ENCODE assay signal across 8 cellular contexts in the genomic region with DNA sequence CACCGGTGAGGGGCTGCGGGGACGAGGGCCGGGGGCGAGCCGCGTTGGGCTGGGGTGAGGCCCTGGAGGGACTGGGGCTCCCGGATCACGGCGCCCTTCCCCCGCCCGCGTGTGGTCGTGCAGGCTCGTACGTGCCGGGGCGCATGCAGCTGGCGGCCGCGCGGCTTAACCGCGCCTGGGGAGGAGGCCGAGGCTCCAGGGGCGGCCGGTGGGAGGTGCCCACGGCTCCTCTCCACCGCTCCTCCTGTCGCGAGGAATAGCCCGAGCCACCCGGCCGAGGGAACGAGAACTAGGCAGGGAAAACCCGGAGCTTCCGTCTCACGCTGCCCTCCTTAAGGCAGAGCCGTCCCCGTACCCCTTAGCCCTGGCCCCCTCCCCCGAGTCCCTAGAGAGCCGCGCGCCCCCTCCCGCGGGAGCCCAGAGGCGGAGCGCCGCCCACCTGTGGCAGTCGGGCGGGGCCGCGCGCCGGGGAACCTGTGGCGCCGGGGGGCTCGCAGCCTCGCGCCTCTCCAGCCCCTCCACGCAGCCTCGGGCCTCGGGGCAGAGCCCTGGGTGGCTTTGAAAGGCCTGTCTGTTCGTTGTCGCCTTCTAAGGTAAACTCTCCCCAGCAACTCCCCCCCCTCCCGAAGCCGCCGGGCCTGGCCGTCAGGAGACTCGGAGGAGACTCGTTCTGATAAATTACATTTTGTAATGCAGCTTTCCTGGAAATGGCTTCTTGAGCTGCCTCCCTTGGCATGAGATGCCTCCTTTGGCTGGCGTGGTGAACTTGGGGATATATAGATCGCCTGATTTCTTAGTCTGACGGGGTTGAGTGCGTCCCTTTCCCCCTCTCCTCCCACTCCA. TPM values are rescaled to one million over a fixed set of nuclear protein-coding genes. Genes with fewer than 3 reads are reported as not detected.
DNase-seq lines count a peak whose midpoint lies in the region; ATAC-seq and TF ChIP-seq lines count a peak whose summit lies in the region.

No MANE protein-coding gene starts in this region.

- H3F3A ChIP-seq in OCI-LY1 (ENCODE audit: insufficient read depth, low read length): no peaks in the 10 kb centered on the region

- no peaks in the 10 kb centered on the region for H3K9me2 ChIP-seq in OCI-LY1 (ENCODE audit: low read depth, low read length)

- peak overlapping the region in 1 of 2 donors; percentile 44 for H3K27ac Mint-ChIP-seq in activated naive CD4-positive, alpha-beta T cell treated with anti-CD3 and anti-CD28 coated beads, Interleukin-2, amount 50 U/mL, for 72 hours
- peak overlapping the region; percentile 37 for H3K27ac Mint-ChIP-seq in progenitor cell of endocrine pancreas

- H3K4me3 Mint-ChIP-seq in progenitor cell of endocrine pancreas (ENCODE audit: low read depth): peak overlapping the region; percentile 78

- peaks cover 37% of the 10 kb centered on the region for H3K27me3 Mint-ChIP-seq in progenitor cell of endocrine pancreas

- H3K9me3 ChIP-seq in OCI-LY1 (ENCODE audit: low read length) (no peaks in the 10 kb centered on the region), heart right ventricle (no peaks in the 10 kb centered on the region)

- H3K27me3 ChIP-seq in OCI-LY1 (ENCODE audit: insufficient read depth, low read length) (no peaks in the 10 kb centered on the region), heart right ventricle (peaks cover 0 to 25% (median 0%) of the 10 kb centered on the region in 7 donors)

- peak overlapping the region; percentile 64 for H3K4me2 ChIP-seq in OCI-LY1 (ENCODE audit: low read length)

- DNase-seq in activated naive CD4-positive, alpha-beta T cell treated with anti-CD3 and anti-CD28 coated beads, Interleukin-2, amount 50 U/mL, for 72 hours (ENCODE audit: low spot score in 2 of 2): peak in 1 of 2 donors; percentile 74
- DNase-seq in heart right ventricle (peak; percentile 32 to 60), progenitor cell of endocrine pancreas (ENCODE audit: low spot score, unreplicated experiment) (peak; percentile 34), NCI-H1092 treated with DMSO at 0.1 percent for 48 hours (lab: John Stamatoyannopoulos, UW) (no peak)

- H3K9ac ChIP-seq in OCI-LY1 (ENCODE audit: low read length): peak overlapping the region; percentile 14; the same call in 1 of the 2 replicates

- H3K9me3 Mint-ChIP-seq in activated naive CD4-positive, alpha-beta T cell treated with anti-CD3 and anti-CD28 coated beads, Interleukin-2, amount 50 U/mL, for 72 hours: no peaks in the 10 kb centered on the region
- no peaks in the 10 kb centered on the region for H3K9me3 Mint-ChIP-seq in progenitor cell of endocrine pancreas (ENCODE audit: low read depth)

- H3K27ac ChIP-seq in C4-2B: peak overlapping the region; percentile 94
- no peak overlapping the region for H3K27ac ChIP-seq in OCI-LY1 (ENCODE audit: low read depth, low read length, poor library complexity, severe bottlenecking)
- H3K27ac ChIP-seq in heart right ventricle: peak overlapping the region; percentile 55 to 95 (median 88)

- H3K4me3 ChIP-seq in OCI-LY1 (ENCODE audit: low read depth, low read length, poor library complexity, severe bottlenecking): peak overlapping the region; percentile 61
- peak overlapping the region; percentile 77 to 94 (median 86) for H3K4me3 ChIP-seq in heart right ventricle

- WGBS in heart right ventricle, 2 donors: 0 to 1% methylated on average over 41 to 75 of the region's 75 CpGs

- ATAC-seq in GM18868 (IDR thresholded peaks at IDR 0.05; ENCODE audit: unreplicated experiment) (peak; percentile 66), HG03103 (IDR thresholded peaks at IDR 0.05; ENCODE audit: low read depth, unreplicated experiment) (peak; percentile 51), heart right ventricle (peak; percentile 59 to 88 (median 73))
- peak; percentile 53 to 75 for ATAC-seq in activated naive CD4-positive, alpha-beta T cell treated with anti-CD3 and anti-CD28 coated beads, Interleukin-2, amount 50 U/mL, for 72 hours

- intact Hi-C loops in heart right ventricle (cut with DNase I): loop anchor here in 5 of 10 donors (2.0 to 10.0 kb wide), 5 partner anchors 34 to 84 kb away; no protein-coding TSS in a partner anchor

- no peaks in the 10 kb centered on the region for H3K36me3 ChIP-seq in OCI-LY1 (ENCODE audit: insufficient read depth, low read length)
- peaks cover 0 to 4% (median 0%) of the 10 kb centered on the region in 9 donors for H3K36me3 ChIP-seq in heart right ventricle

- TF ChIP-seq CTCF in C4-2B (conservative IDR thresholded peaks at IDR 0.05): no peak
- no peak for TF ChIP-seq CTCF in OCI-LY1 (IDR thresholded peaks at IDR 0.05; ENCODE audit: low read length)
- no peak for TF ChIP-seq CTCF in heart right ventricle (IDR thresholded peaks at IDR 0.05)
- TF ChIP-seq CTCF in progenitor cell of endocrine pancreas (IDR thresholded peaks at IDR 0.05; ENCODE audit: unreplicated experiment): no peak

- H2AFZ ChIP-seq in OCI-LY1 (ENCODE audit: low read length): no peak overlapping the region

- H3K79me2 ChIP-seq in OCI-LY1 (ENCODE audit: insufficient read depth, low read length): no peaks in the 10 kb centered on the region

- H3K4me1 ChIP-seq in OCI-LY1 (ENCODE audit: insufficient read depth, low read length, severe bottlenecking): peaks cover 4% of the 10 kb centered on the region
- peaks cover 0 to 38% (median 18%) of the 10 kb centered on the region in 9 donors for H3K4me1 ChIP-seq in heart right ventricle

- H4K20me1 ChIP-seq in OCI-LY1 (ENCODE audit: insufficient read depth, low read length): no peaks in the 10 kb centered on the region

- H3K4me1 Mint-ChIP-seq in progenitor cell of endocrine pancreas (ENCODE audit: low read depth): peaks cover 23% of the 10 kb centered on the region

- H3K36me3 Mint-ChIP-seq in activated naive CD4-positive, alpha-beta T cell treated with anti-CD3 and anti-CD28 coated beads, Interleukin-2, amount 50 U/mL, for 72 hours: peaks cover 0 to 23% of the 10 kb centered on the region in 2 donors
- H3K36me3 Mint-ChIP-seq in progenitor cell of endocrine pancreas (ENCODE audit: insufficient read depth): no peaks in the 10 kb centered on the region

RNA-seq across cellular contexts. Expression of gene AK4, which starts 0.8 kb away (rescaled TPM):
- 100 to 1,000 TPM in 1 of 2 donors, 1 to 10 TPM in 1; 3.1 to 109 TPM for total RNA-seq in activated naive CD4-positive, alpha-beta T cell treated with anti-CD3 and anti-CD28 coated beads, Interleukin-2, amount 50 U/mL, for 72 hours
- total RNA-seq in heart right ventricle (100 to 1,000 TPM; 122 to 179 (median 143) TPM), progenitor cell of endocrine pancreas (12.6 and 13.8 TPM in 2 replicates)
- 10 to 100 TPM in 1 of 2 donors, 1 to 10 TPM in 1; 9.9 to 25.1 TPM for polyA plus RNA-seq in heart right ventricle
